Comparison of ENCODE assay signal across 22 cellular contexts in the genomic region with DNA sequence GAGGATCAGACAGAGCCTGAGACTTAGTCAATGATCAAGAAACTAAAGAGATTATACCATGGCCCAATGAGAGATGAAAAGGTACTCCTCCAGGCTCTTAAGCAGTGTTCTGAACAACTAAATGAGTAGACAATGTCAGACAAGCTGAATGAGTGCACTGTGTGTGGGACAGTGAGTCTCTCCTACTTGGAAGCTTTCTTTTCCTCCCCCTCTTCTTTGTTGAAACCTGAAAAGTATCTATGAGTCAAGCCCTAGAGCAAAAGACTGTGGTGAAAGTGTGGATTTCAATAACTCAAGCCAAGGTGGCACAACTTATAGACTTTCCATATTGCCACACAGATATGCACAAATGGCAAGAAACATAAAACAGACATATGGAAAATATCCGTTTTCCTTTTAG.
DNase-seq lines count a peak whose midpoint lies in the region; ATAC-seq, FAIRE-seq and TF ChIP-seq lines count a peak whose summit lies in the region.
"Had no signal": no experiment of that assay in that cellular context is flagged by ENCODE, and none has a peak within 500 bp of the region (broad histone marks: within the 10 kb centered on the region; RNA-seq: fewer than 3 reads in every experiment).

No MANE protein-coding gene starts in this region.

- H3K4me2 ChIP-seq in HepG2 (ENCODE audit: low read depth, low read length) (peak overlapping the region; percentile 15), mammary epithelial cell (ENCODE audit: insufficient read depth, low read depth, low read length) (no peak overlapping the region)
- H3K4me2 ChIP-seq: KMS-11, SK-N-SH had no signal

- POLR2A ChIA-PET in HepG2 (lab: Yijun Ruan, JAX), result no interaction called here

- no peak; the same call in 2 of the 3 replicates for ATAC-seq in HepG2
- ATAC-seq in right lobe of liver, result no peak
- ATAC-seq in lung (ENCODE audit: insufficient read depth, low FRiP score), result peak; percentile 7
- no peak for ATAC-seq in HG02798 (IDR thresholded peaks at IDR 0.05; ENCODE audit: poor library complexity, unreplicated experiment)
- no peak for ATAC-seq in HG02678 (IDR thresholded peaks at IDR 0.05; ENCODE audit: unreplicated experiment)

- dilution Hi-C loops in mammary epithelial cell (cut with HindIII; ENCODE audit: low sequenced_read_pairs), result no loop called here

- H3K9ac ChIP-seq in HepG2 (ENCODE audit: insufficient read depth, low read depth, low read length) (no peak overlapping the region), mammary epithelial cell (ENCODE audit: insufficient read depth, low read length) (no peak overlapping the region)
- H3K9ac ChIP-seq: GM23248, KMS-11, SK-N-SH had no signal

- no peak for TF ChIP-seq CTCF in HepG2 (CRISPR knock-in tag; IDR thresholded peaks at IDR 0.05)
- no peak for TF ChIP-seq CTCF in right lobe of liver (IDR thresholded peaks at IDR 0.05)
- no peak for TF ChIP-seq CTCF in mammary epithelial cell (conservative IDR thresholded peaks at IDR 0.05 in 1 of 2, IDR thresholded peaks at IDR 0.05 in 1 of 2; ENCODE audit: extremely low read depth in 1 of 2, insufficient read depth in 1 of 2, low read depth in 1 of 2, low read length in 2 of 2)
- no peak for TF ChIP-seq CTCF in lung (IDR thresholded peaks at IDR 0.05; ENCODE audit: control extremely low read depth, extremely low read depth)
- TF ChIP-seq CTCF in WERI-Rb-1 (IDR thresholded peaks at IDR 0.05; ENCODE audit: low read depth, low read length), result no peak
- TF ChIP-seq CTCF in GM13976 (IDR thresholded peaks at IDR 0.05; ENCODE audit: borderline replicate concordance, control extremely low read depth, extremely low read depth, insufficient read depth, missing control alignments), result no peak

- no peak for FAIRE-seq in HepG2 (lab: Jason Lieb, UNC)
- FAIRE-seq: GM12891, HTR-8/SVneo had no signal

- TF ChIP-seq POLR2A in HepG2 (IDR thresholded peaks at IDR 0.05; ENCODE audit: insufficient read depth in 1 of 2, low read depth in 2 of 2, low read length in 2 of 2) (no peak), right lobe of liver (IDR thresholded peaks at IDR 0.05) (no peak)

- no peaks in the 10 kb centered on the region for H3K36me3 ChIP-seq in HepG2 (replicated peaks in 1 of 2; ENCODE audit: control insufficient read depth in 1 of 2, insufficient read depth in 2 of 2, low read length in 2 of 2)
- H3K36me3 ChIP-seq in right lobe of liver, result no peaks in the 10 kb centered on the region
- H3K36me3 ChIP-seq in mammary epithelial cell (ENCODE audit: insufficient read depth, low read length), result no peaks in the 10 kb centered on the region
- no peaks in the 10 kb centered on the region for H3K36me3 ChIP-seq in lung (ENCODE audit: control insufficient read depth in 2 of 2, insufficient read depth in 2 of 2, low read length in 2 of 2)
- H3K36me3 ChIP-seq in WERI-Rb-1, result no peaks in the 10 kb centered on the region

- H3K27ac ChIP-seq in HepG2 (ENCODE audit: extremely low read length, insufficient read depth, low read length) (no peak overlapping the region), right lobe of liver (peak overlapping the region in 1 of 3 donors; percentile 1), mammary epithelial cell (ENCODE audit: insufficient read depth, low read depth, low read length) (no peak overlapping the region), lung (ENCODE audit: low read depth in 1 of 2, low read length in 1 of 2) (no peak overlapping the region), WERI-Rb-1 (no peak overlapping the region)
- H3K27ac ChIP-seq: C4-2B, GM23248, KMS-11 had no signal

- DNase-seq in HepG2 (ENCODE audit: low spot score), result no peak
- DNase-seq in right lobe of liver, result no peak
- peak; percentile 33 for DNase-seq in mammary epithelial cell
- no peak for DNase-seq in lung (ENCODE audit: low spot score)
- DNase-seq in WERI-Rb-1, result no peak
- no peak for DNase-seq in GM13976 (ENCODE audit: low spot score)
- DNase-seq: 8988T, DMS79 treated with DMSO at 0.1 percent for 48 hours, H9, HFFc6, IMR-90, NCI-H1105 treated with DMSO at 0.1 percent for 48 hours, NCI-H446 treated with DMSO at 0.1 percent for 48 hours, SIG-M5, SK-N-SH had no signal

- BruUV-seq in HepG2 (replicated peaks; lab: Mats Ljungman, UMichigan), result no TSS peak
- no TSS peak for BruUV-seq in mammary epithelial cell (replicated peaks; lab: Mats Ljungman, UMichigan)

- TF ChIP-seq RAD21 in HepG2 (CRISPR knock-in tag; IDR thresholded peaks at IDR 0.05), result no peak

- intact Hi-C loops in HepG2 (cut with micrococcal nuclease; ENCODE audit: unreplicated experiment), result loop anchor here (1.0 to 10.0 kb wide), 4 partner anchors 33 to 335 kb away; no protein-coding TSS in a partner anchor
- intact Hi-C loops in right lobe of liver (cut with DNase I), result loop anchor here (10.0 kb wide), 2 partner anchors 105 to 335 kb away; no protein-coding TSS in a partner anchor
- intact Hi-C loops in mammary epithelial cell (cut with micrococcal nuclease), result loop anchor here (2.0 kb wide), 2 partner anchors 115 to 333 kb away; no protein-coding TSS in a partner anchor

- in situ Hi-C loops in HepG2 (cut with HindIII; ENCODE audit: extremely low pct_ligation_motif_present, low pct_unique_long_range_greater_than_20kb) (no loop called here), mammary epithelial cell (cut with MboI; ENCODE audit: low sequenced_read_pairs in 2 of 2) (no loop called here), GM13976 (cut with MboI; ENCODE audit: low sequenced_read_pairs, unreplicated experiment) (no loop called here)

- H3K4me1 ChIP-seq in HepG2 (ENCODE audit: insufficient read depth, low read length) (peaks cover 45% of the 10 kb centered on the region), right lobe of liver (peaks cover 0 to 20% (median 9%) of the 10 kb centered on the region in 4 donors), mammary epithelial cell (ENCODE audit: insufficient read depth, low read length) (peaks cover 4% of the 10 kb centered on the region), lung (ENCODE audit: control insufficient read depth in 2 of 2, insufficient read depth in 2 of 2, low read length in 2 of 2) (no peaks in the 10 kb centered on the region)

- no peak for TF ChIP-seq EP300 in HepG2 (IDR thresholded peaks at IDR 0.05; ENCODE audit: low read depth in 2 of 2, low read length in 2 of 2)
- TF ChIP-seq EP300 in HepG2 (CRISPR knock-in tag; IDR thresholded peaks at IDR 0.05; ENCODE audit: borderline replicate concordance), result no peak

- no peaks in the 10 kb centered on the region for H3K27me3 ChIP-seq in HepG2 (ENCODE audit: control insufficient read depth in 1 of 2, insufficient read depth in 2 of 2, low read length in 2 of 2)
- no peaks in the 10 kb centered on the region for H3K27me3 ChIP-seq in right lobe of liver
- H3K27me3 ChIP-seq in mammary epithelial cell (ENCODE audit: insufficient read depth, low read length), result no peaks in the 10 kb centered on the region
- no peaks in the 10 kb centered on the region for H3K27me3 ChIP-seq in lung (ENCODE audit: control insufficient read depth, insufficient read depth)
- no peaks in the 10 kb centered on the region for H3K27me3 ChIP-seq in WERI-Rb-1 (ENCODE audit: insufficient read depth, low read depth, severe bottlenecking)

- no peaks in the 10 kb centered on the region for H4K20me1 ChIP-seq in HepG2 (ENCODE audit: insufficient read depth, low read length)
- no peaks in the 10 kb centered on the region for H4K20me1 ChIP-seq in mammary epithelial cell (ENCODE audit: insufficient read depth, low read length)

- H2AFZ ChIP-seq in HepG2 (ENCODE audit: low read length), result no peak overlapping the region
- no peak overlapping the region for H2AFZ ChIP-seq in mammary epithelial cell (ENCODE audit: low read depth, low read length)
- H2AFZ ChIP-seq: GM23248 had no signal

- CTCF ChIA-PET in HepG2 (lab: Yijun Ruan, JAX; ENCODE audit: low intra/inter-chr PET ratio, low total read pairs), result no interaction called here
- CTCF ChIA-PET in mammary epithelial cell (lab: Charles Lee; ENCODE audit: low non-redundant PET), result no interaction called here

- H3K4me3 ChIP-seq in HepG2 (replicated peaks in 1 of 3; ENCODE audit: insufficient read depth in 1 of 3, low read depth in 2 of 3, low read length in 3 of 3), result no peak overlapping the region
- H3K4me3 ChIP-seq in right lobe of liver, result no peak overlapping the region
- H3K4me3 ChIP-seq in mammary epithelial cell (replicated peaks in 1 of 3; ENCODE audit: insufficient read depth in 1 of 3, low read depth in 2 of 3, low read length in 3 of 3), result no peak overlapping the region
- no peak overlapping the region for H3K4me3 ChIP-seq in lung
- no peak overlapping the region for H3K4me3 ChIP-seq in WERI-Rb-1 (ENCODE audit: low read depth, low read length)
- H3K4me3 ChIP-seq: GM23248 had no signal

- WGBS in HepG2 (ENCODE audit: low lambda C conversion rate), result 37% methylated on average over 1 of the region's 1 CpG
- WGBS in right lobe of liver (ENCODE audit: insufficient coverage, low coverage, low lambda C conversion rate, missing lambda C conversion rate), result 71% methylated on average over 1 of the region's 1 CpG
- 0% methylated on average over 1 of the region's 1 CpG for WGBS in mammary epithelial cell (ENCODE audit: low coverage, missing lambda C conversion rate)
- 35 to 38% methylated on average over 1 of the region's 1 CpG for WGBS in lung, 2 donors

- H3K79me2 ChIP-seq in HepG2 (ENCODE audit: insufficient read depth, low read length) (no peaks in the 10 kb centered on the region), mammary epithelial cell (ENCODE audit: insufficient read depth, low read length) (no peaks in the 10 kb centered on the region)

- H3K9me3 ChIP-seq in HepG2 (ENCODE audit: low read length) (no peaks in the 10 kb centered on the region), right lobe of liver (no peaks in the 10 kb centered on the region), mammary epithelial cell (replicated peaks; ENCODE audit: insufficient read depth, low read length) (no peaks in the 10 kb centered on the region), lung (ENCODE audit: control insufficient read depth in 2 of 2, insufficient read depth in 1 of 2, low read length in 1 of 2) (peaks cover 0 to 3% of the 10 kb centered on the region in 2 donors), WERI-Rb-1 (ENCODE audit: severe bottlenecking) (peaks cover 5% of the 10 kb centered on the region)
- H3K9me3 ChIP-seq: SK-N-SH had no signal
